Comparison of ENCODE assay signal across 21 cellular contexts in genomic region chr6:25010166-25010565, GRCh38.
DNase-seq lines count a peak whose midpoint lies in the region; ATAC-seq and TF ChIP-seq lines count a peak whose summit lies in the region.
"Had no signal": no experiment of that assay in that cellular context is flagged by ENCODE, and none has a peak within 500 bp of the region (broad histone marks: within the 10 kb centered on the region; RNA-seq: fewer than 3 reads in every experiment).

No MANE protein-coding gene starts in this region.

- peaks cover 2% of the 10 kb centered on the region for H3K36me3 Mint-ChIP-seq in activated CD4-positive, alpha-beta T cell treated with anti-CD3 and anti-CD28 coated beads for 36 hours (ENCODE audit: low read depth)
- no peaks in the 10 kb centered on the region for H3K36me3 Mint-ChIP-seq in CD8-positive, alpha-beta T cell
- no peaks in the 10 kb centered on the region for H3K36me3 Mint-ChIP-seq in activated CD8-positive, alpha-beta T cell treated with anti-CD3 and anti-CD28 coated beads for 36 hours (ENCODE audit: low read depth)
- H3K36me3 Mint-ChIP-seq in naive thymus-derived CD4-positive, alpha-beta T cell: peaks cover 0 to 4% (median 0%) of the 10 kb centered on the region in 5 donors

- DNase-seq in activated CD4-positive, alpha-beta T cell treated with anti-CD3 and anti-CD28 coated beads for 36 hours: peak; percentile 42
- no peak for DNase-seq in activated CD4-positive, alpha-beta T cell treated with anti-CD3 and anti-CD28 coated beads, Interleukin-2, amount 50 U/mL, for 1 hour
- peak in 1 of 7 experiments; percentile 41 for DNase-seq in CD8-positive, alpha-beta T cell
- DNase-seq in activated CD8-positive, alpha-beta T cell treated with anti-CD3 and anti-CD28 coated beads for 36 hours: peak; percentile 29
- DNase-seq in naive thymus-derived CD4-positive, alpha-beta T cell: peak in 1 of 9 donors; percentile 33
- DNase-seq in NCI-H1092 (lab: John Stamatoyannopoulos, UW) (no peak), SKM-1 (lab: John Stamatoyannopoulos, UW; ENCODE audit: unreplicated experiment) (no peak)
- DNase-seq: DMS79 treated with DMSO at 0.1 percent for 48 hours, NCI-H187, NCI-H510A, ovary, right lobe of liver, RPMI8226, stomach, SW 1271, upper lobe of left lung had no signal

- ATAC-seq in activated CD4-positive, alpha-beta T cell treated with anti-CD3 and anti-CD28 coated beads for 36 hours: no peak
- peak; percentile 26 for ATAC-seq in CD8-positive, alpha-beta T cell
- ATAC-seq in activated CD8-positive, alpha-beta T cell treated with anti-CD3 and anti-CD28 coated beads for 36 hours: no peak
- no peak for ATAC-seq in naive thymus-derived CD4-positive, alpha-beta T cell
- ATAC-seq in HG03135 (IDR thresholded peaks at IDR 0.05; ENCODE audit: unreplicated experiment): no peak
- ATAC-seq: left lobe of liver, right lobe of liver had no signal

- no peak overlapping the region for H3K4me3 ChIP-seq in CD8-positive, alpha-beta T cell (ENCODE audit: low read depth, low read length)
- peak overlapping the region; percentile 17 for H3K4me3 ChIP-seq in naive thymus-derived CD4-positive, alpha-beta T cell (ENCODE audit: low read length)
- H3K4me3 ChIP-seq: cardiac muscle cell, esophagus muscularis mucosa, ovary, right lobe of liver, stomach, upper lobe of left lung had no signal

- no peaks in the 10 kb centered on the region for H3K9me3 ChIP-seq in CD8-positive, alpha-beta T cell (ENCODE audit: low read length)
- no peaks in the 10 kb centered on the region for H3K9me3 ChIP-seq in naive thymus-derived CD4-positive, alpha-beta T cell (ENCODE audit: control insufficient read depth in 2 of 3, low read length in 3 of 3)
- H3K9me3 ChIP-seq: esophagus muscularis mucosa, ovary, right lobe of liver, stomach, upper lobe of left lung had no signal

- H3K27ac Mint-ChIP-seq in activated CD4-positive, alpha-beta T cell treated with anti-CD3 and anti-CD28 coated beads for 36 hours: peak overlapping the region; percentile 40
- no peak overlapping the region for H3K27ac Mint-ChIP-seq in CD8-positive, alpha-beta T cell
- H3K27ac Mint-ChIP-seq in activated CD8-positive, alpha-beta T cell treated with anti-CD3 and anti-CD28 coated beads for 36 hours: peak overlapping the region; percentile 39
- peak overlapping the region; percentile 76 to 90 (median 88) for H3K27ac Mint-ChIP-seq in naive thymus-derived CD4-positive, alpha-beta T cell

- H3K4me1 Mint-ChIP-seq in activated CD4-positive, alpha-beta T cell treated with anti-CD3 and anti-CD28 coated beads for 36 hours: peaks cover 86% of the 10 kb centered on the region
- peaks cover 75% of the 10 kb centered on the region for H3K4me1 Mint-ChIP-seq in CD8-positive, alpha-beta T cell (ENCODE audit: low read depth)
- peaks cover 90% of the 10 kb centered on the region for H3K4me1 Mint-ChIP-seq in activated CD8-positive, alpha-beta T cell treated with anti-CD3 and anti-CD28 coated beads for 36 hours (ENCODE audit: low read depth)
- H3K4me1 Mint-ChIP-seq in naive thymus-derived CD4-positive, alpha-beta T cell: peaks cover 61 to 92% (median 74%) of the 10 kb centered on the region in 7 donors

- POLR2A ChIA-PET in activated CD4-positive, alpha-beta T cell treated with anti-CD3 and anti-CD28 coated beads for 36 hours (lab: Charles Lee): no interaction called here
- POLR2A ChIA-PET in CD8-positive, alpha-beta T cell (lab: Charles Lee): interaction anchor here (1.3 kb wide), 1 partner anchor 152 kb away, joined by 3 read pairs; no protein-coding TSS in a partner anchor
- POLR2A ChIA-PET in activated CD8-positive, alpha-beta T cell treated with anti-CD3 and anti-CD28 coated beads for 36 hours (lab: Charles Lee): interaction anchor here (1.2 to 2.1 kb wide), 2 partner anchors 25 to 74 kb away, joined by 3 to 8 read pairs; partner anchors contain the start of gene RIPOR2
- POLR2A ChIA-PET in naive thymus-derived CD4-positive, alpha-beta T cell (lab: Charles Lee): interaction anchor here (1.2 to 55.8 kb wide), 9 partner anchors 12 to 177 kb away, joined by 3 to 1138 read pairs (median 6); partner anchors contain the start of gene RIPOR2

- H3K4me1 ChIP-seq in CD8-positive, alpha-beta T cell (ENCODE audit: insufficient read depth, low read length): peaks cover 57% of the 10 kb centered on the region
- peaks cover 47 to 59% of the 10 kb centered on the region in 2 donors for H3K4me1 ChIP-seq in naive thymus-derived CD4-positive, alpha-beta T cell (ENCODE audit: control insufficient read depth in 2 of 2, insufficient read depth in 2 of 2, low read length in 2 of 2)

- no peak overlapping the region for H3K27ac ChIP-seq in CD8-positive, alpha-beta T cell (ENCODE audit: low read depth, low read length)
- no peak overlapping the region for H3K27ac ChIP-seq in naive thymus-derived CD4-positive, alpha-beta T cell (ENCODE audit: low read depth, low read length)
- H3K27ac ChIP-seq: cardiac muscle cell, esophagus muscularis mucosa, ovary, right lobe of liver, stomach, upper lobe of left lung had no signal

- peak overlapping the region; percentile 7 for H3K4me3 Mint-ChIP-seq in activated CD4-positive, alpha-beta T cell treated with anti-CD3 and anti-CD28 coated beads for 36 hours
- H3K4me3 Mint-ChIP-seq in CD8-positive, alpha-beta T cell: peak overlapping the region; percentile 52
- H3K4me3 Mint-ChIP-seq in activated CD8-positive, alpha-beta T cell treated with anti-CD3 and anti-CD28 coated beads for 36 hours: no peak overlapping the region
- H3K4me3 Mint-ChIP-seq in naive thymus-derived CD4-positive, alpha-beta T cell: peak overlapping the region in 9 of 10 donors; percentile 53 to 85 (median 80)
- H3K4me3 Mint-ChIP-seq: IgD-negative memory B cell had no signal

- H3K27me3 ChIP-seq in CD8-positive, alpha-beta T cell (ENCODE audit: insufficient read depth, low read length): no peaks in the 10 kb centered on the region
- H3K27me3 ChIP-seq in naive thymus-derived CD4-positive, alpha-beta T cell (ENCODE audit: control insufficient read depth in 2 of 2, insufficient read depth in 2 of 2, low read length in 2 of 2): no peaks in the 10 kb centered on the region
- H3K27me3 ChIP-seq: cardiac muscle cell, esophagus muscularis mucosa, ovary, right lobe of liver, stomach, upper lobe of left lung had no signal

- H3K9me3 Mint-ChIP-seq in activated CD4-positive, alpha-beta T cell treated with anti-CD3 and anti-CD28 coated beads for 36 hours (ENCODE audit: low read depth): no peaks in the 10 kb centered on the region
- no peaks in the 10 kb centered on the region for H3K9me3 Mint-ChIP-seq in CD8-positive, alpha-beta T cell
- H3K9me3 Mint-ChIP-seq in activated CD8-positive, alpha-beta T cell treated with anti-CD3 and anti-CD28 coated beads for 36 hours: no peaks in the 10 kb centered on the region
- no peaks in the 10 kb centered on the region for H3K9me3 Mint-ChIP-seq in naive thymus-derived CD4-positive, alpha-beta T cell
- H3K9me3 Mint-ChIP-seq: IgD-negative memory B cell had no signal

- no peaks in the 10 kb centered on the region for H3K36me3 ChIP-seq in CD8-positive, alpha-beta T cell (ENCODE audit: insufficient read depth, low read length)
- H3K36me3 ChIP-seq in naive thymus-derived CD4-positive, alpha-beta T cell (ENCODE audit: control insufficient read depth in 2 of 3, insufficient read depth in 3 of 3, low read length in 3 of 3): no peaks in the 10 kb centered on the region
- H3K36me3 ChIP-seq: cardiac muscle cell, esophagus muscularis mucosa, ovary, right lobe of liver, stomach, upper lobe of left lung had no signal

- intact Hi-C loops in activated CD4-positive, alpha-beta T cell treated with anti-CD3 and anti-CD28 coated beads for 36 hours (cut with DNase I, micrococcal nuclease): loop anchor here in 1 of 2 experiments (5.0 kb wide), 1 partner anchor 233 kb away; no protein-coding TSS in a partner anchor
- intact Hi-C loops in CD8-positive, alpha-beta T cell (cut with DNase I, micrococcal nuclease): no loop called here
- intact Hi-C loops in activated CD8-positive, alpha-beta T cell treated with anti-CD3 and anti-CD28 coated beads for 36 hours (cut with micrococcal nuclease): no loop called here
- intact Hi-C loops in naive thymus-derived CD4-positive, alpha-beta T cell (cut with micrococcal nuclease): loop anchor here in 1 of 2 donors (10.0 kb wide), 1 partner anchor 515 kb away; the partner anchor contains the start of gene ALDH5A1

- no peaks in the 10 kb centered on the region for H3K27me3 Mint-ChIP-seq in activated CD4-positive, alpha-beta T cell treated with anti-CD3 and anti-CD28 coated beads for 36 hours
- no peaks in the 10 kb centered on the region for H3K27me3 Mint-ChIP-seq in CD8-positive, alpha-beta T cell (ENCODE audit: low read depth)
- no peaks in the 10 kb centered on the region for H3K27me3 Mint-ChIP-seq in activated CD8-positive, alpha-beta T cell treated with anti-CD3 and anti-CD28 coated beads for 36 hours
- H3K27me3 Mint-ChIP-seq in naive thymus-derived CD4-positive, alpha-beta T cell: no peaks in the 10 kb centered on the region
- H3K27me3 Mint-ChIP-seq: IgD-negative memory B cell had no signal

- CTCF ChIA-PET in activated CD4-positive, alpha-beta T cell treated with anti-CD3 and anti-CD28 coated beads for 36 hours (lab: Charles Lee): interaction anchor here (1.7 to 6.5 kb wide), 4 partner anchors 9 to 154 kb away, joined by 5 to 71 read pairs (median 34); no protein-coding TSS in a partner anchor
- CTCF ChIA-PET in CD8-positive, alpha-beta T cell (lab: Charles Lee): interaction anchor here (1.8 to 4.3 kb wide), 6 partner anchors 7 to 154 kb away, joined by 6 to 35 read pairs (median 12); partner anchors contain the start of gene RIPOR2
- CTCF ChIA-PET in activated CD8-positive, alpha-beta T cell treated with anti-CD3 and anti-CD28 coated beads for 36 hours (lab: Charles Lee): interaction anchor here (0.7 to 12.4 kb wide), 8 partner anchors 8 to 153 kb away, joined by 3 to 118 read pairs (median 12); partner anchors contain the start of gene RIPOR2
- CTCF ChIA-PET in naive thymus-derived CD4-positive, alpha-beta T cell (lab: Charles Lee): interaction anchor here (0.7 to 2.2 kb wide), 4 partner anchors 8 to 157 kb away, joined by 3 to 13 read pairs (median 8); no protein-coding TSS in a partner anchor

- TF ChIP-seq CTCF in CD8-positive, alpha-beta T cell (IDR thresholded peaks at IDR 0.05): no peak
- no peak for TF ChIP-seq CTCF in activated CD8-positive, alpha-beta T cell treated with anti-CD3 and anti-CD28 coated beads for 36 hours (IDR thresholded peaks at IDR 0.05)

Comparison
In these comparisons a context has a peak if more than half of its experiments do, and no peak if none do; other contexts are left out.
1. DNase-seq: peak in activated CD4-positive, alpha-beta T cell treated with anti-CD3 and anti-CD28 coated beads for 36 hours (single experiment) and activated CD8-positive, alpha-beta T cell treated with anti-CD3 and anti-CD28 coated beads for 36 hours (single experiment); none in activated CD4-positive, alpha-beta T cell treated with anti-CD3 and anti-CD28 coated beads, Interleukin-2, amount 50 U/mL, for 1 hour (single experiment), NCI-H1092 (single experiment) and SKM-1 (single experiment).